30 cellular contexts compared by ENCODE assay signal in the genomic region with DNA sequence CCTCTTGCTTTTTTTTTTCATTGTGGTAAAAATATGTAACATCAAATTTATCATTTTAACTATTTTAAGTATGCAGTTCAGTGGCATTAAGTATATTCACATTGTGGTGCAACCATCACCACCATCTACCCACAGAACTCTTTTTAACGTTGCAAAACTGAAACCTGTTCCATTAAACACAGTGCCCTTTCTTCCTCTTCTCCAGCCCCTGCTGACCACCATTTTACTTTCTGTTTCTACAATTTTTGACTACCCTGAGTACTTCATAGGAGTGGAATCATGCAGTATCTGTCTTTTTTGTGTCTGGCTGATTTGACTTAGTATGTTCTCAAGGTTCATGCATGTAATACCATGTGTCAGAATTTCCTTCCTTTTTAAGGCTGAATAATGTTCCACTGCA.
DNase-seq lines count a peak whose midpoint lies in the region; ATAC-seq and TF ChIP-seq lines count a peak whose summit lies in the region.
"Had no signal": no experiment of that assay in that cellular context is flagged by ENCODE, and none has a peak within 500 bp of the region (broad histone marks: within the 10 kb centered on the region; RNA-seq: fewer than 3 reads in every experiment).

No MANE protein-coding gene starts in this region.

- CTCF ChIA-PET in activated CD8-positive, alpha-beta memory T cell treated with anti-CD3 and anti-CD28 coated beads, Interleukin-2, amount 10 ng/mL, durations not matched to agents 7 days and 5 days (lab: Charles Lee): no interaction called here

- no peak for ATAC-seq in activated CD8-positive, alpha-beta memory T cell treated with anti-CD3 and anti-CD28 coated beads, Interleukin-2, amount 10 ng/mL, durations not matched to agents 7 days and 5 days
- ATAC-seq in HG03378 (IDR thresholded peaks at IDR 0.05; ENCODE audit: unreplicated experiment): peak; percentile 63
- peak; percentile 36 for ATAC-seq in stimulated activated naive CD8-positive, alpha-beta T cell treated with anti-CD3 and anti-CD28 coated beads, Interleukin-15, Interleukin-2, amounts not matched to agents 100 U/mL and 50 U/mL, for 24 hours
- ATAC-seq in HG03354 (IDR thresholded peaks at IDR 0.05; ENCODE audit: poor library complexity, severe bottlenecking, unreplicated experiment): no peak
- ATAC-seq: activated CD8-positive, alpha-beta T cell treated with anti-CD3 and anti-CD28 coated beads, Interleukin-2, amount 10 ng/mL, durations not matched to agents 7 days and 5 days; Right ventricle myocardium inferior had no signal

- H3K27me3 Mint-ChIP-seq in activated CD8-positive, alpha-beta memory T cell treated with anti-CD3 and anti-CD28 coated beads, Interleukin-2, amount 10 ng/mL, durations not matched to agents 7 days and 5 days: no peaks in the 10 kb centered on the region
- H3K27me3 Mint-ChIP-seq in type B pancreatic cell: no peaks in the 10 kb centered on the region
- H3K27me3 Mint-ChIP-seq: dendritic cell treated with granulocyte-macrophage colony-stimulating factor and Interleukin-4, amounts not matched to agents 40 ng/mL and 50 ng/mL, for 4 days had no signal

- H3K36me3 Mint-ChIP-seq in activated CD8-positive, alpha-beta memory T cell treated with anti-CD3 and anti-CD28 coated beads, Interleukin-2, amount 10 ng/mL, durations not matched to agents 7 days and 5 days: no peaks in the 10 kb centered on the region
- no peaks in the 10 kb centered on the region for H3K36me3 Mint-ChIP-seq in type B pancreatic cell
- H3K36me3 Mint-ChIP-seq: brain had no signal

- peaks cover 8% of the 10 kb centered on the region for H3K4me1 Mint-ChIP-seq in activated CD8-positive, alpha-beta memory T cell treated with anti-CD3 and anti-CD28 coated beads, Interleukin-2, amount 10 ng/mL, durations not matched to agents 7 days and 5 days
- peaks cover 10% of the 10 kb centered on the region for H3K4me1 Mint-ChIP-seq in type B pancreatic cell (ENCODE audit: unreplicated experiment)

- no peak overlapping the region for H3K4me3 Mint-ChIP-seq in activated CD8-positive, alpha-beta memory T cell treated with anti-CD3 and anti-CD28 coated beads, Interleukin-2, amount 10 ng/mL, durations not matched to agents 7 days and 5 days
- no peak overlapping the region for H3K4me3 Mint-ChIP-seq in type B pancreatic cell
- H3K4me3 Mint-ChIP-seq: activated CD8-positive, alpha-beta T cell treated with anti-CD3 and anti-CD28 coated beads, Interleukin-2, amount 10 ng/mL, durations not matched to agents 7 days and 5 days; brain; dendritic cell treated with granulocyte-macrophage colony-stimulating factor and Interleukin-4, amounts not matched to agents 40 ng/mL and 50 ng/mL, for 4 days had no signal

- no peak for TF ChIP-seq CTCF in type B pancreatic cell (conservative IDR thresholded peaks at IDR 0.05)

- peak; percentile 41 for DNase-seq in activated CD8-positive, alpha-beta memory T cell treated with anti-CD3 and anti-CD28 coated beads, Interleukin-2, amount 10 ng/mL, durations not matched to agents 7 days and 5 days
- no peak for DNase-seq in activated CD8-positive, alpha-beta memory T cell treated with anti-CD3 and anti-CD28 coated beads for 24 hours
- DNase-seq in NOMO-1 (lab: John Stamatoyannopoulos, UW; ENCODE audit: unreplicated experiment in 2 of 2) (peak; percentile 85 to 97), type B pancreatic cell (ENCODE audit: extremely low spot score, unreplicated experiment) (no peak), NCI-H446 (lab: John Stamatoyannopoulos, UW) (no peak)
- no peak for DNase-seq in stimulated activated naive CD8-positive, alpha-beta T cell treated with anti-CD3 and anti-CD28 coated beads, Interleukin-15, Interleukin-2, amounts not matched to agents 100 U/mL and 50 U/mL, for 24 hours
- DNase-seq: 8988T; activated CD8-positive, alpha-beta T cell treated with anti-CD3 and anti-CD28 coated beads, Interleukin-2, amount 10 ng/mL, durations not matched to agents 7 days and 5 days; activated naive CD4-positive, alpha-beta T cell treated with anti-CD3 and anti-CD28 coated beads, Interleukin-2, amount 50 U/mL, for 16 hours; activated T-cell treated with anti-CD3 and anti-CD28 coated beads for 4 hours; amniotic stem cell; COR-L47; erythroblast; glutamatergic neuron; KG1; mammary epithelial cell; MG63; NCI-H1694; NCI-H446 treated with DMSO at 0.1 percent for 48 hours; ovary; retina; stimulated activated naive CD4-positive, alpha-beta T cell; testis; uterus had no signal

- H3K27ac Mint-ChIP-seq in activated CD8-positive, alpha-beta memory T cell treated with anti-CD3 and anti-CD28 coated beads, Interleukin-2, amount 10 ng/mL, durations not matched to agents 7 days and 5 days: no peak overlapping the region
- H3K27ac Mint-ChIP-seq in type B pancreatic cell: no peak overlapping the region
- H3K27ac Mint-ChIP-seq: activated CD8-positive, alpha-beta T cell treated with anti-CD3 and anti-CD28 coated beads, Interleukin-2, amount 10 ng/mL, durations not matched to agents 7 days and 5 days; activated T-helper 2 cell treated with anti-CD3 and anti-CD28 coated beads, Interferon-gamma antibody, Interleukin-2, Interleukin-4, amounts not matched to agents 10 μg/mL and 5 μg/mL and 100 μg/mL, durations not matched to agents 14 hours and 24 hours and 36 hours; dendritic cell treated with granulocyte-macrophage colony-stimulating factor and Interleukin-4, amounts not matched to agents 40 ng/mL and 50 ng/mL, for 4 days had no signal

- H3K9me3 Mint-ChIP-seq in activated CD8-positive, alpha-beta memory T cell treated with anti-CD3 and anti-CD28 coated beads, Interleukin-2, amount 10 ng/mL, durations not matched to agents 7 days and 5 days (ENCODE audit: low read depth): no peaks in the 10 kb centered on the region
- peaks cover 5% of the 10 kb centered on the region for H3K9me3 Mint-ChIP-seq in type B pancreatic cell
- H3K9me3 Mint-ChIP-seq: activated T-helper 2 cell treated with anti-CD3 and anti-CD28 coated beads, Interferon-gamma antibody, Interleukin-2, Interleukin-4, amounts not matched to agents 10 μg/mL and 5 μg/mL and 100 μg/mL, durations not matched to agents 14 hours and 24 hours and 36 hours; dendritic cell treated with granulocyte-macrophage colony-stimulating factor and Interleukin-4, amounts not matched to agents 40 ng/mL and 50 ng/mL, for 4 days had no signal

Comparison
In these comparisons a context has a peak if more than half of its experiments do, and no peak if none do; other contexts are left out.
1. DNase-seq: peak in activated CD8-positive, alpha-beta memory T cell treated with anti-CD3 and anti-CD28 coated beads, Interleukin-2, amount 10 ng/mL, durations not matched to agents 7 days and 5 days (single experiment) and NOMO-1 (2 of 2); none in activated CD8-positive, alpha-beta memory T cell treated with anti-CD3 and anti-CD28 coated beads for 24 hours (single experiment), stimulated activated naive CD8-positive, alpha-beta T cell treated with anti-CD3 and anti-CD28 coated beads, Interleukin-15, Interleukin-2, amounts not matched to agents 100 U/mL and 50 U/mL, for 24 hours (single experiment), type B pancreatic cell (single experiment) and NCI-H446 (0 of 2).
2. ATAC-seq: peak in HG03378 (single experiment) and stimulated activated naive CD8-positive, alpha-beta T cell treated with anti-CD3 and anti-CD28 coated beads, Interleukin-15, Interleukin-2, amounts not matched to agents 100 U/mL and 50 U/mL, for 24 hours (single experiment); none in activated CD8-positive, alpha-beta memory T cell treated with anti-CD3 and anti-CD28 coated beads, Interleukin-2, amount 10 ng/mL, durations not matched to agents 7 days and 5 days (single experiment) and HG03354 (single experiment).